Comparison of ENCODE assay signal across 8 cellular contexts in the genomic region with DNA sequence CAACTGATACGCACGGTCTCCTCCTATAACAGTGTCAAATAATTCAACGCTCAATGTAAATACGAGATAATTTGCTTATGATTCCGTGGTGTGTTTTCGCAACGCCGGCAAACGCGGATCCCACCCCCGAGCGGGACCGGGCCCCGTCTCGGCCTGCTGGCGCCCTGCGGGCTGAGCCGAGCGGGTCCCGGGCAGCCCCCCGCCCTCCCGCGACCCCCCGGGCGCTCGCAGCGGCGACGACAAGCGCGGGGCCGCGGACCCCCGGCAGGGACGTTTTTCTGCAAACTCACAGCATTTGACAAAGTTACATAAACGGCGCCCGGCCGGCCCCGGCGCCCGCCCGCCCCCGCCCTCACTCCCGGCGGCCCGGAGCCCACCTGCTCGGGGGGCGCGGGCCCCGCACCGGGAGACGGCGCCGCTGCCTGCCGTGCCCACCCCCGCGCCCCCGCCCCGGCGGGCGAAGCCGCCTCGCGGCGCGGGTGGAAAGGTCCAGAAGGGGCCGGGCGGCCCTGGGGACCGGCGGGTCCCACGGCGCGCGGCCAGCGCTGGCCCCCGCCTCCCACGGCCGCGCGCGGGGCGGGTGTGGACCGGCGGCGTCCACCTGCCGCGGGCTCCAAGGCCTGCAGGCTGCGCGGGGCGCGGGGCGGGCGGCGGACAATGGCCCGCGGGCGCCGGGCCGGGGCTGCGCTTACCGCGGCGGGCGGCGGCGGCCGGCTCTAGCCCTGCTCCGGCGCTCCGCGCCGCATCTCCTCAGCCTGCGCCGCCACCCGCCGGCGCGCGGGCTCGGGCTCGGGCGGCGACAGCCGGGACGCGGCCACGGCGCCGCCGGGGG. TPM values are rescaled to one million over a fixed set of nuclear protein-coding genes. Genes with fewer than 3 reads are reported as not detected.
A peak's percentile ranks its signal among the peaks of the same experiment; 100 is the strongest.
DNase-seq lines count a peak whose midpoint lies in the region; ATAC-seq and TF ChIP-seq lines count a peak whose summit lies in the region.

No MANE protein-coding gene starts in this region.

- ATAC-seq in HG03103 (IDR thresholded peaks at IDR 0.05; ENCODE audit: low read depth, unreplicated experiment) (peak; percentile 6), HG03196 (IDR thresholded peaks at IDR 0.05; ENCODE audit: unreplicated experiment) (no peak), GM18909 (IDR thresholded peaks at IDR 0.05; ENCODE audit: poor library complexity, unreplicated experiment) (no peak)
- peak; percentile 0 to 2 for ATAC-seq in activated T-cell treated with anti-CD3 and anti-CD28 coated beads, Interleukin-2, amount 50 U/mL, for 4 hours

- H3K9me3 ChIP-seq in skeletal muscle satellite cell (replicated peaks; ENCODE audit: low read length): no peaks in the 10 kb centered on the region

- no peak for TF ChIP-seq CTCF in GM12864 (IDR thresholded peaks at IDR 0.05; ENCODE audit: low read depth, low read length, missing control alignments)

- no peaks in the 10 kb centered on the region for H3K36me3 ChIP-seq in skeletal muscle satellite cell (ENCODE audit: insufficient read depth, low read length)

- no peaks in the 10 kb centered on the region for H3K27me3 Mint-ChIP-seq in activated T-cell treated with anti-CD3 and anti-CD28 coated beads, Interleukin-2, amount 50 U/mL, for 4 hours (ENCODE audit: low read depth)

- H3K4me3 ChIP-seq in GM12864 (ENCODE audit: low read depth, low read length): peak overlapping the region; percentile 50
- H3K4me3 ChIP-seq in skeletal muscle satellite cell (ENCODE audit: low read length): peak overlapping the region; percentile 73

- H3K4me3 Mint-ChIP-seq in activated T-cell treated with anti-CD3 and anti-CD28 coated beads, Interleukin-2, amount 50 U/mL, for 4 hours: peak overlapping the region; percentile 86

- no peaks in the 10 kb centered on the region for H3K9me3 Mint-ChIP-seq in activated T-cell treated with anti-CD3 and anti-CD28 coated beads, Interleukin-2, amount 50 U/mL, for 4 hours

- peaks cover 22% of the 10 kb centered on the region for H3K4me1 ChIP-seq in skeletal muscle satellite cell (ENCODE audit: control insufficient read depth, insufficient read depth, low read length)

- H3K4me1 Mint-ChIP-seq in activated T-cell treated with anti-CD3 and anti-CD28 coated beads, Interleukin-2, amount 50 U/mL, for 4 hours (ENCODE audit: low read depth): peaks cover 48% of the 10 kb centered on the region

- H3K9ac ChIP-seq in skeletal muscle satellite cell (ENCODE audit: low read depth, low read length): peak overlapping the region; percentile 74

- no peaks in the 10 kb centered on the region for H3K27me3 ChIP-seq in skeletal muscle satellite cell (ENCODE audit: control insufficient read depth, insufficient read depth, low read length)

- H3K4me2 ChIP-seq in skeletal muscle satellite cell (ENCODE audit: low read length): peak overlapping the region; percentile 80

- no peaks in the 10 kb centered on the region for H3K36me3 Mint-ChIP-seq in activated T-cell treated with anti-CD3 and anti-CD28 coated beads, Interleukin-2, amount 50 U/mL, for 4 hours (ENCODE audit: insufficient read depth)

- DNase-seq in GM12864 (ENCODE audit: low read depth) (no peak), hepatic stellate cell (ENCODE audit: low spot score) (peak; percentile 26), NCI-H1694 treated with DMSO at 0.1 percent for 48 hours (lab: John Stamatoyannopoulos, UW) (no peak)
- no peak for DNase-seq in activated T-cell treated with anti-CD3 and anti-CD28 coated beads, Interleukin-2, amount 50 U/mL, for 4 hours

RNA-seq across cellular contexts. Expression of a gene that starts 0.6 kb away (rescaled TPM):
- total RNA-seq in activated T-cell treated with anti-CD3 and anti-CD28 coated beads, Interleukin-2, amount 50 U/mL, for 4 hours: 10 to 100 TPM; 30.4 to 34.1 (median 31.9) TPM
- total RNA-seq in skeletal muscle satellite cell (2012; rRNA removed): 14.9 and 16.7 TPM in 2 replicates

Comparison
In these comparisons a context has a peak if more than half of its experiments do, and no peak if none do; other contexts are left out.
1. ATAC-seq: peak in HG03103 (single experiment) and activated T-cell treated with anti-CD3 and anti-CD28 coated beads, Interleukin-2, amount 50 U/mL, for 4 hours (2 of 2); none in HG03196 (single experiment) and GM18909 (single experiment).